ENCODE assay signal across 8 cellular contexts in genomic region chr10:71970331-71970730, GRCh38. TPM values are rescaled to one million over a fixed set of nuclear protein-coding genes. Genes with fewer than 3 reads are reported as not detected.
DNase-seq lines count a peak whose midpoint lies in the region; ATAC-seq and TF ChIP-seq lines count a peak whose summit lies in the region.

No MANE protein-coding gene starts in this region.

- peak; percentile 38 for DNase-seq in DMS53 (lab: John Stamatoyannopoulos, UW)
- DNase-seq in DMS53 treated with DMSO at 0.1 percent for 48 hours (lab: John Stamatoyannopoulos, UW; ENCODE audit: unreplicated experiment) = no peak
- DNase-seq in WTC11 (ENCODE audit: low spot score) = peak; percentile 78
- no peak for DNase-seq in hepatocyte (ENCODE audit: low spot score)
- no peak for DNase-seq in NCI-H146 treated with DMSO at 0.1 percent for 48 hours (lab: John Stamatoyannopoulos, UW; ENCODE audit: unreplicated experiment)

- peak overlapping the region; percentile 20 for H3K4me2 ChIP-seq in hepatocyte

- POLR2A ChIA-PET in WTC11 (lab: Charles Lee) = no interaction called here

- no peak overlapping the region for H3K4me3 Mint-ChIP-seq in WTC11

- H3K36me3 ChIP-seq in hepatocyte (replicated peaks; ENCODE audit: insufficient read depth, low read depth) = no peaks in the 10 kb centered on the region

- no peak overlapping the region for H3K27ac ChIP-seq in hepatocyte
- H3K27ac ChIP-seq in temporal lobe (ENCODE audit: low read depth, low read length) = peak overlapping the region; percentile 98

- CTCF ChIA-PET in WTC11 (lab: Charles Lee) = interaction anchor here (1.2 to 3.6 kb wide), 7 partner anchors 13 to 159 kb away, joined by 3 to 18 read pairs (median 9); no protein-coding TSS in a partner anchor

- H3K27ac Mint-ChIP-seq in WTC11 = no peak overlapping the region

- H4K20me1 ChIP-seq in hepatocyte (ENCODE audit: insufficient read depth, poor library complexity, severe bottlenecking) = peaks cover 16% of the 10 kb centered on the region

- peaks cover 34% of the 10 kb centered on the region for H3K4me1 Mint-ChIP-seq in WTC11

- TF ChIP-seq CTCF in WTC11 (IDR thresholded peaks at IDR 0.05) (no peak), hepatocyte (IDR thresholded peaks at IDR 0.05; ENCODE audit: poor library complexity) (peak; percentile 25)

- no peak overlapping the region for H3K4me3 ChIP-seq in hepatocyte

- ATAC-seq in WTC11 = peak; percentile 92
- ATAC-seq in GM19324 (IDR thresholded peaks at IDR 0.05; ENCODE audit: low FRiP score, unreplicated experiment) = no peak
- no peak for ATAC-seq in GM21825 (IDR thresholded peaks at IDR 0.05; ENCODE audit: unreplicated experiment)

- H3K36me3 Mint-ChIP-seq in WTC11 = no peaks in the 10 kb centered on the region

- no peaks in the 10 kb centered on the region for H3K9me3 Mint-ChIP-seq in WTC11

- H3K27me3 Mint-ChIP-seq in WTC11 (ENCODE audit: low read depth) = peaks cover 14% of the 10 kb centered on the region

- peaks cover 100% of the 10 kb centered on the region for H3K79me2 ChIP-seq in hepatocyte

- H3K27me3 ChIP-seq in hepatocyte = no peaks in the 10 kb centered on the region

- peaks cover 43% of the 10 kb centered on the region for H3K4me1 ChIP-seq in hepatocyte (ENCODE audit: insufficient read depth)

- no peaks in the 10 kb centered on the region for H3K9me3 ChIP-seq in hepatocyte (ENCODE audit: low read depth)

- no peak overlapping the region for H2AFZ ChIP-seq in hepatocyte

- WGBS in hepatocyte (ENCODE audit: low lambda C conversion rate, missing lambda C conversion rate) = 57% methylated on average over 10 of the region's 10 CpGs

- no peaks in the 10 kb centered on the region for H3K9me2 ChIP-seq in hepatocyte (replicated peaks; ENCODE audit: insufficient read depth)

TF ChIP-seq in WTC11, 78 proteins besides CTCF, POLR2A, EP300 and RAD21:
- no peak for TF ChIP-seq E2F5 (CRISPR knock-in tag; IDR thresholded peaks at IDR 0.05)
- no peak for TF ChIP-seq TP53 (CRISPR knock-in tag; IDR thresholded peaks at IDR 0.05)
- no peak for TF ChIP-seq PRDM15 (CRISPR knock-in tag; IDR thresholded peaks at IDR 0.05)
- TF ChIP-seq ERG (CRISPR knock-in tag; IDR thresholded peaks at IDR 0.05) = no peak
- TF ChIP-seq ZNF671 (CRISPR knock-in tag; IDR thresholded peaks at IDR 0.05) = no peak
- no peak for TF ChIP-seq SMAD3 (CRISPR knock-in tag; IDR thresholded peaks at IDR 0.05; ENCODE audit: borderline replicate concordance)
- TF ChIP-seq GRHL2 (CRISPR knock-in tag; IDR thresholded peaks at IDR 0.05; ENCODE audit: insufficient replicate concordance, severe bottlenecking) = no peak
- no peak for TF ChIP-seq ZMAT4 (CRISPR knock-in tag; IDR thresholded peaks at IDR 0.05)
- no peak for TF ChIP-seq HMGA2 (CRISPR knock-in tag; IDR thresholded peaks at IDR 0.05)
- TF ChIP-seq ZBTB43 (CRISPR knock-in tag; IDR thresholded peaks at IDR 0.05) = no peak
- TF ChIP-seq ZNF425 (CRISPR knock-in tag; conservative IDR thresholded peaks at IDR 0.05) = no peak

RNA-seq across cellular contexts. Expression of gene CHST3, which starts 6.1 kb away (rescaled TPM):
- total RNA-seq in WTC11 (2021) = 5.6 to 7.0 TPM (median 5.9 TPM) in 3 replicates
- total RNA-seq in hepatocyte = 13.0 and 14.1 TPM in 2 replicates
- 6.1 and 6.8 TPM in 2 replicates for polyA plus RNA-seq in hepatocyte
- 5.4 TPM for total RNA-seq in temporal lobe

Comparison
In these comparisons a context has a peak if more than half of its experiments do, and no peak if none do; other contexts are left out.
1. DNase-seq: peak in DMS53 (single experiment) and WTC11 (single experiment); none in DMS53 treated with DMSO at 0.1 percent for 48 hours (single experiment), hepatocyte (single experiment) and NCI-H146 treated with DMSO at 0.1 percent for 48 hours (single experiment).